ENCODE assay signal across 17 cellular contexts in genomic region chr7:99001482-99002145, GRCh38.
DNase-seq lines count a peak whose midpoint lies in the region; ATAC-seq and TF ChIP-seq lines count a peak whose summit lies in the region.
"Had no signal": no experiment of that assay in that cellular context is flagged by ENCODE, and none has a peak within 500 bp of the region (broad histone marks: within the 10 kb centered on the region; RNA-seq: fewer than 3 reads in every experiment).

No MANE protein-coding gene starts in this region.

- no peaks in the 10 kb centered on the region for H3K9me3 Mint-ChIP-seq in activated CD8-positive, alpha-beta T cell treated with anti-CD3 and anti-CD28 coated beads for 36 hours
- H3K9me3 Mint-ChIP-seq in chondrocyte (ENCODE audit: low read depth) (no peaks in the 10 kb centered on the region), nephron progenitor cell (no peaks in the 10 kb centered on the region)
- H3K9me3 Mint-ChIP-seq: CD4-positive, alpha-beta T cell; neural progenitor cell had no signal

- no peaks in the 10 kb centered on the region for H3K27me3 Mint-ChIP-seq in activated CD8-positive, alpha-beta T cell treated with anti-CD3 and anti-CD28 coated beads for 36 hours
- H3K27me3 Mint-ChIP-seq in chondrocyte (ENCODE audit: low read depth) (no peaks in the 10 kb centered on the region), nephron progenitor cell (ENCODE audit: low read depth, poor library complexity) (no peaks in the 10 kb centered on the region)
- H3K27me3 Mint-ChIP-seq: CD4-positive, alpha-beta T cell had no signal

- peaks cover 46% of the 10 kb centered on the region for H3K36me3 Mint-ChIP-seq in activated CD8-positive, alpha-beta T cell treated with anti-CD3 and anti-CD28 coated beads for 36 hours (ENCODE audit: low read depth)
- H3K36me3 Mint-ChIP-seq in chondrocyte (ENCODE audit: low read depth) (peaks cover 28% of the 10 kb centered on the region), nephron progenitor cell (ENCODE audit: low read depth) (peaks cover 66% of the 10 kb centered on the region)

- ATAC-seq in activated CD8-positive, alpha-beta T cell treated with anti-CD3 and anti-CD28 coated beads for 36 hours: peak; percentile 80
- no peak for ATAC-seq in GM18517 (IDR thresholded peaks at IDR 0.05; ENCODE audit: unreplicated experiment)
- no peak for ATAC-seq in GM21737 (IDR thresholded peaks at IDR 0.05; ENCODE audit: unreplicated experiment)

- intact Hi-C loops in activated CD8-positive, alpha-beta T cell treated with anti-CD3 and anti-CD28 coated beads for 36 hours (cut with micrococcal nuclease): no loop called here

- H3K27ac Mint-ChIP-seq in activated CD8-positive, alpha-beta T cell treated with anti-CD3 and anti-CD28 coated beads for 36 hours: peak overlapping the region; percentile 96
- H3K27ac Mint-ChIP-seq in chondrocyte (ENCODE audit: unreplicated experiment) (peak overlapping the region; percentile 74), nephron progenitor cell (peak overlapping the region; percentile 19)
- H3K27ac Mint-ChIP-seq: CD4-positive, alpha-beta T cell; neural progenitor cell had no signal

- peaks cover 29% of the 10 kb centered on the region for H3K4me1 Mint-ChIP-seq in activated CD8-positive, alpha-beta T cell treated with anti-CD3 and anti-CD28 coated beads for 36 hours (ENCODE audit: low read depth)
- H3K4me1 Mint-ChIP-seq in chondrocyte (ENCODE audit: low read depth) (peaks cover 18% of the 10 kb centered on the region), nephron progenitor cell (no peaks in the 10 kb centered on the region)
- H3K4me1 Mint-ChIP-seq: neural progenitor cell had no signal

- CTCF ChIA-PET in activated CD8-positive, alpha-beta T cell treated with anti-CD3 and anti-CD28 coated beads for 36 hours (lab: Charles Lee): interaction anchor here (0.7 to 1.6 kb wide), 3 partner anchors 9 to 13 kb away, joined by 3 to 5 read pairs (median 3); no protein-coding TSS in a partner anchor

- POLR2A ChIA-PET in activated CD8-positive, alpha-beta T cell treated with anti-CD3 and anti-CD28 coated beads for 36 hours (lab: Charles Lee): interaction anchor here (1.4 kb wide), 1 partner anchor 10 kb away, joined by 4 read pairs; no protein-coding TSS in a partner anchor

- peak overlapping the region; percentile 52 for H3K4me3 Mint-ChIP-seq in activated CD8-positive, alpha-beta T cell treated with anti-CD3 and anti-CD28 coated beads for 36 hours
- H3K4me3 Mint-ChIP-seq in chondrocyte (ENCODE audit: unreplicated experiment) (no peak overlapping the region), nephron progenitor cell (no peak overlapping the region)
- H3K4me3 Mint-ChIP-seq: CD4-positive, alpha-beta T cell; neural progenitor cell had no signal

- no peak for TF ChIP-seq CTCF in activated CD8-positive, alpha-beta T cell treated with anti-CD3 and anti-CD28 coated beads for 36 hours (IDR thresholded peaks at IDR 0.05)
- TF ChIP-seq CTCF in chondrocyte (IDR thresholded peaks at IDR 0.05) (no peak), nephron progenitor cell (IDR thresholded peaks at IDR 0.05) (no peak)

- peak; percentile 28 for DNase-seq in AG08395 (ENCODE audit: low spot score)
- peak; percentile 53 for DNase-seq in activated CD8-positive, alpha-beta T cell treated with anti-CD3 and anti-CD28 coated beads for 36 hours
- no peak for DNase-seq in chondrocyte (ENCODE audit: low spot score)
- DNase-seq in nephron progenitor cell: no peak
- no peak for DNase-seq in dermis blood vessel endothelial cell
- DNase-seq in DMS 273 (lab: John Stamatoyannopoulos, UW; ENCODE audit: unreplicated experiment): no peak
- DNase-seq: activated CD4-positive, alpha-beta T cell treated with anti-CD3 and anti-CD28 coated beads, Interleukin-2, amount 50 U/mL, for 48 hours; DMS79 treated with DMSO at 0.1 percent for 48 hours; heart right ventricle; KG1; NCI-H1092 treated with DMSO at 0.1 percent for 48 hours; NCI-H2107; retina had no signal

Comparison
In these comparisons a context has a peak if more than half of its experiments do, and no peak if none do; other contexts are left out.
1. DNase-seq: peak in AG08395 (single experiment) and activated CD8-positive, alpha-beta T cell treated with anti-CD3 and anti-CD28 coated beads for 36 hours (single experiment); none in chondrocyte (single experiment), nephron progenitor cell (single experiment), dermis blood vessel endothelial cell (single experiment) and DMS 273 (single experiment).
2. H3K27ac Mint-ChIP-seq: peak in every context shown above with its lines; median percentile 96 in activated CD8-positive, alpha-beta T cell treated with anti-CD3 and anti-CD28 coated beads for 36 hours; 74 in chondrocyte; 19 in nephron progenitor cell.